ENCODE assay signal across 11 cellular contexts in the genomic region with DNA sequence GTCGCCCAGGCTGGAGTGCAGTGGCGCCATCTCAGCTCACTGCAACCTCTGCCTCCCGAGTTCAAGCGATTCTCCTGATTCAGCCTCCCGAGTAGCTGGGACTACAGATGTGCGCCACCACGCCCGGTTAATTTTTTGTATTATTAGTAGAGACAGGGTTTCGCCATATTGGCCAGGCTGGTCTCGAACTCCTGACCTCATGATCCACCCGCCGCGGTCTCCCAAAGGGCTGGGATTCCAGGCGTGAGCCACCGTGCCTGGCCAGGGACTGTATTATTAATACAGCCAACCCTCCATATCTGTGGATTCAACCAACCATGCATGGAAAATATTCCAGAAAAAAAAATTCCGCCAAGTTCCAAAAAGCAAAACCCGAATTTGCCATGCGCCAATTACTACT. TPM values are rescaled to one million over a fixed set of nuclear protein-coding genes. Genes with fewer than 3 reads are reported as not detected.
DNase-seq lines count a peak whose midpoint lies in the region; ATAC-seq and TF ChIP-seq lines count a peak whose summit lies in the region.
"Not testable (repeated sequence)": the region's sequence is repeated elsewhere in the genome, so short reads cannot be mapped to it uniquely, and the experiment has no call there.
"Had no signal": no experiment of that assay in that cellular context is flagged by ENCODE, and none has a peak within 500 bp of the region (broad histone marks: within the 10 kb centered on the region; RNA-seq: fewer than 3 reads in every experiment).

No MANE protein-coding gene starts in this region.

- not testable (repeated sequence) for H3K27ac ChIP-seq in CD8-positive, alpha-beta memory T cell (ENCODE audit: low read depth, low read length)

- not testable (repeated sequence) for H3K9me3 Mint-ChIP-seq in CD8-positive, alpha-beta memory T cell; WTC11; activated naive CD4-positive, alpha-beta T cell treated with anti-CD3 and anti-CD28 coated beads for 36 hours; effector memory CD8-positive, alpha-beta T cell; immature natural killer cell; natural killer cell

- H3K4me1 ChIP-seq in CD8-positive, alpha-beta memory T cell (ENCODE audit: insufficient read depth, low read length) = not testable (repeated sequence)

- CTCF ChIA-PET in CD8-positive, alpha-beta memory T cell (lab: Charles Lee) = not testable (repeated sequence)
- CTCF ChIA-PET in WTC11 (lab: Charles Lee) = interaction anchor here (0.7 to 2.1 kb wide), 2 partner anchors 8 to 45 kb away, joined by 3 to 11 read pairs; partner anchors contain the start of gene SYNM
- CTCF ChIA-PET in activated naive CD4-positive, alpha-beta T cell treated with anti-CD3 and anti-CD28 coated beads for 36 hours (lab: Charles Lee) = interaction anchor here (1.1 to 6.1 kb wide), 4 partner anchors 9 to 45 kb away, joined by 3 to 41 read pairs (median 5); partner anchors contain the start of gene SYNM

- H3K36me3 Mint-ChIP-seq in CD8-positive, alpha-beta memory T cell; WTC11; activated naive CD4-positive, alpha-beta T cell treated with anti-CD3 and anti-CD28 coated beads for 36 hours (ENCODE audit: low read depth); effector memory CD8-positive, alpha-beta T cell (ENCODE audit: insufficient read depth); immature natural killer cell; natural killer cell: not testable (repeated sequence)

- not testable (repeated sequence) for ATAC-seq in WTC11; effector memory CD8-positive, alpha-beta T cell (replicated peaks); natural killer cell

- H3K27me3 ChIP-seq in CD8-positive, alpha-beta memory T cell (ENCODE audit: insufficient read depth, low read length, poor library complexity, severe bottlenecking) = not testable (repeated sequence)

- intact Hi-C loops in activated naive CD4-positive, alpha-beta T cell treated with anti-CD3 and anti-CD28 coated beads for 36 hours (cut with micrococcal nuclease); natural killer cell (cut with micrococcal nuclease): not testable (repeated sequence)
- intact Hi-C loops in posterior vena cava (cut with DNase I) = loop anchor here in 1 of 2 donors (10.0 kb wide), 1 partner anchor 415 kb away; the partner anchor contains the start of gene IGF1R

- not testable (repeated sequence) for H3K36me3 ChIP-seq in CD8-positive, alpha-beta memory T cell (ENCODE audit: insufficient read depth, low read length)

- H3K27me3 Mint-ChIP-seq in CD8-positive, alpha-beta memory T cell = peaks cover 22 to 63% of the 10 kb centered on the region in 2 donors
- H3K27me3 Mint-ChIP-seq in WTC11 (ENCODE audit: low read depth) = peaks cover 35% of the 10 kb centered on the region
- H3K27me3 Mint-ChIP-seq in activated naive CD4-positive, alpha-beta T cell treated with anti-CD3 and anti-CD28 coated beads for 36 hours (ENCODE audit: low read depth) = peaks cover 33% of the 10 kb centered on the region
- peaks cover 40 to 88% of the 10 kb centered on the region in 2 donors for H3K27me3 Mint-ChIP-seq in effector memory CD8-positive, alpha-beta T cell
- peaks cover 6 to 17% (median 8%) of the 10 kb centered on the region in 3 donors for H3K27me3 Mint-ChIP-seq in immature natural killer cell (ENCODE audit: low read depth in 3 of 3)
- H3K27me3 Mint-ChIP-seq in natural killer cell (ENCODE audit: low read depth in 2 of 2) = peaks cover 19 to 34% of the 10 kb centered on the region in 2 donors

- not testable (repeated sequence) for DNase-seq in CD8-positive, alpha-beta memory T cell; WTC11 (ENCODE audit: low spot score); activated naive CD4-positive, alpha-beta T cell treated with anti-CD3 and anti-CD28 coated beads for 36 hours; effector memory CD8-positive, alpha-beta T cell; immature natural killer cell; natural killer cell
- DNase-seq in posterior vena cava (ENCODE audit: low spot score) = peak; percentile 77

- POLR2A ChIA-PET in CD8-positive, alpha-beta memory T cell (lab: Charles Lee) = not testable (repeated sequence)
- POLR2A ChIA-PET in WTC11 (lab: Charles Lee) = interaction anchor here (0.6 to 1.4 kb wide), 2 partner anchors 16 to 45 kb away, joined by 3 read pairs; no protein-coding TSS in a partner anchor

- not testable (repeated sequence) for H3K9me3 ChIP-seq in CD8-positive, alpha-beta memory T cell (ENCODE audit: low read length)

- H3K27ac Mint-ChIP-seq in CD8-positive, alpha-beta memory T cell; WTC11; activated naive CD4-positive, alpha-beta T cell treated with anti-CD3 and anti-CD28 coated beads for 36 hours; effector memory CD8-positive, alpha-beta T cell; immature natural killer cell; natural killer cell: not testable (repeated sequence)

- peak overlapping the region in 4 of 7 donors; percentile 48 to 66 (median 57) for H3K4me3 Mint-ChIP-seq in CD8-positive, alpha-beta memory T cell
- H3K4me3 Mint-ChIP-seq in WTC11 = peak overlapping the region; percentile 83
- peak overlapping the region; percentile 24 for H3K4me3 Mint-ChIP-seq in activated naive CD4-positive, alpha-beta T cell treated with anti-CD3 and anti-CD28 coated beads for 36 hours
- peak overlapping the region; percentile 69 to 73 for H3K4me3 Mint-ChIP-seq in effector memory CD8-positive, alpha-beta T cell
- peak overlapping the region in 3 of 5 donors; percentile 25 to 75 (median 33) for H3K4me3 Mint-ChIP-seq in immature natural killer cell
- H3K4me3 Mint-ChIP-seq in natural killer cell = peak overlapping the region; percentile 28

- peaks cover 4 to 15% (median 7%) of the 10 kb centered on the region in 3 donors for H3K4me1 Mint-ChIP-seq in CD8-positive, alpha-beta memory T cell
- H3K4me1 Mint-ChIP-seq in WTC11; activated naive CD4-positive, alpha-beta T cell treated with anti-CD3 and anti-CD28 coated beads for 36 hours (ENCODE audit: low read depth): not testable (repeated sequence)
- H3K4me1 Mint-ChIP-seq in effector memory CD8-positive, alpha-beta T cell (ENCODE audit: low read depth in 2 of 2) = peaks cover 0 to 11% of the 10 kb centered on the region in 2 donors
- peaks cover 12 to 23% of the 10 kb centered on the region in 2 donors for H3K4me1 Mint-ChIP-seq in immature natural killer cell
- peaks cover 0 to 17% of the 10 kb centered on the region in 2 donors for H3K4me1 Mint-ChIP-seq in natural killer cell

- TF ChIP-seq CTCF in WTC11 (IDR thresholded peaks at IDR 0.05); natural killer cell (IDR thresholded peaks at IDR 0.05): not testable (repeated sequence)

- not testable (repeated sequence) for H3K4me3 ChIP-seq in CD8-positive, alpha-beta memory T cell (ENCODE audit: low read length)

RNA-seq across cellular contexts. Expression of gene SYNM, which starts 44.7 kb away (rescaled TPM):
- total RNA-seq in CD8-positive, alpha-beta memory T cell = 1 to 10 TPM; 2.3 to 2.4 TPM
- polyA plus RNA-seq in CD8-positive, alpha-beta memory T cell = 0.56 TPM
- total RNA-seq in WTC11 (2021) (2.1 to 2.2 TPM (median 2.2 TPM) in 3 replicates), natural killer cell (under 1 TPM; 0.11 to 0.48 (median 0.42) TPM), posterior vena cava (100 to 1,000 TPM; 447 to 863 TPM)
- total RNA-seq in activated naive CD4-positive, alpha-beta T cell treated with anti-CD3 and anti-CD28 coated beads for 36 hours = 1 to 10 TPM; 1.3 to 1.4 TPM
- polyA plus RNA-seq in immature natural killer cell = not detected
- total RNA-seq: HT-29 had no signal

RNA-seq across cellular contexts. Expression of gene PGPEP1L, which starts 52.6 kb away (rescaled TPM):
- total RNA-seq in CD8-positive, alpha-beta memory T cell = not detected
- polyA plus RNA-seq in CD8-positive, alpha-beta memory T cell = not detected
- total RNA-seq in WTC11 (2021) (not detected in 3 replicates), natural killer cell (not detected), posterior vena cava (1 to 10 TPM in 1 of 2 donors, under 1 TPM in 1; 0.29 to 1.7 TPM)
- total RNA-seq in activated naive CD4-positive, alpha-beta T cell treated with anti-CD3 and anti-CD28 coated beads for 36 hours = not detected
- not detected for polyA plus RNA-seq in immature natural killer cell
- total RNA-seq: A172, Daoy, HT-29, PC-3 had no signal

Comparison
In these comparisons a context has a peak if more than half of its experiments do, and no peak if none do; other contexts are left out.
1. H3K4me3 Mint-ChIP-seq: peak in every context shown above with its lines; median percentile 83 in WTC11; 71 in effector memory CD8-positive, alpha-beta T cell; 57 in CD8-positive, alpha-beta memory T cell; 33 in immature natural killer cell; 28 in natural killer cell; 24 in activated naive CD4-positive, alpha-beta T cell treated with anti-CD3 and anti-CD28 coated beads for 36 hours.
2. RNA of gene SYNM, which starts 44.7 kb away (total RNA-seq): 447 to 863 TPM in posterior vena cava; 2.3 to 2.4 TPM in CD8-positive, alpha-beta memory T cell, 2.1 to 2.2 TPM in WTC11, 1.3 to 1.4 TPM in activated naive CD4-positive, alpha-beta T cell treated with anti-CD3 and anti-CD28 coated beads for 36 hours and 0.11 to 0.48 TPM in natural killer cell; every median in the first group is over 100 times any median in the second.